Comparison of ENCODE assay signal across 17 cellular contexts in the genomic region with DNA sequence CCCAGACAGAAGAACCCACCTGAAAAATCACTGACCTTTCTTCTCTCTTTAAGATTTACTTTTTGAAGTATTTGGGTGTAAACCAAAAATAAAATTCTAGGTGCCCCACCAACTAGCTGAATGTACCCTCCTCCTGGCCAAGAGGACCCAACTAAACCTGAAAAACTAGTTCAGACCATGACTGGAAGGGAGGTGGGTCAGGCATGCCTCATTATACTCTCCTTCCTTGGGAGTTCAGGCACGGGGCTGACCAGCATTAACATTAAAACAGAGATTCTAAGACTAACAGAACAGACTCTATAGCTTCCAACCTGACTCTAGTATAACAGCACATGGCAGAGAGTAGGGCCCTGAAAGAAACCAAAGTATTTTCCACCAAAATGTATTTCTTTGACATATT.
DNase-seq lines count a peak whose midpoint lies in the region; ATAC-seq, FAIRE-seq and TF ChIP-seq lines count a peak whose summit lies in the region.
"Had no signal": no experiment of that assay in that cellular context is flagged by ENCODE, and none has a peak within 500 bp of the region (broad histone marks: within the 10 kb centered on the region; RNA-seq: fewer than 3 reads in every experiment).

No MANE protein-coding gene starts in this region.

- H3K9me3 ChIP-seq in H9 (ENCODE audit: control insufficient read depth, low read depth, low read length), result no peaks in the 10 kb centered on the region
- peaks cover 50% of the 10 kb centered on the region for H3K9me3 ChIP-seq in KOPT-K1 (ENCODE audit: insufficient read depth, low read length, poor library complexity, severe bottlenecking)
- no peaks in the 10 kb centered on the region for H3K9me3 ChIP-seq in H1 (ENCODE audit: insufficient read depth in 2 of 2, low read depth in 1 of 2, low read length in 1 of 2)
- H3K9me3 ChIP-seq in trophoblast cell (ENCODE audit: insufficient read depth, low read depth, low read length), result no peaks in the 10 kb centered on the region
- H3K9me3 ChIP-seq: BE2C had no signal

- no peak for TF ChIP-seq EP300 in H1 (IDR thresholded peaks at IDR 0.05; ENCODE audit: borderline replicate concordance in 1 of 2, low read depth in 2 of 2, low read length in 2 of 2)

- H3K18ac ChIP-seq in H9 (ENCODE audit: insufficient read length, low read depth, low read length) (no peak overlapping the region), H1 (ENCODE audit: extremely low read depth, low read length) (no peak overlapping the region), trophoblast cell (ENCODE audit: low read length) (no peak overlapping the region)

- CTCF ChIA-PET in H1 (lab: Charles Lee; ENCODE audit: partially characterized antibody), result interaction anchor here (0.6 kb wide), 1 partner anchor 169 kb away, joined by 3 read pairs; no protein-coding TSS in a partner anchor

- FAIRE-seq in H1 (lab: Jason Lieb, UNC), result no peak
- no peak for FAIRE-seq in GM19239 (lab: Jason Lieb, UNC)
- FAIRE-seq: A549, H54 had no signal

- no CpG with 5 or more reads among the region's 1 CpG for WGBS in H9 (ENCODE audit: extremely low coverage, insufficient read length, low lambda C conversion rate)
- 50% methylated on average over 1 of the region's 1 CpG; no CpG with 5 or more reads in 1 of the 2 experiments for WGBS in H1 (ENCODE audit: extremely low coverage in 1 of 2, insufficient coverage in 1 of 2, insufficient read length in 1 of 2, insufficient replicate concordance in 2 of 2, low coverage in 1 of 2, low lambda C conversion rate in 2 of 2, missing lambda C conversion rate in 1 of 2), 2 experiments
- no CpG with 5 or more reads among the region's 1 CpG for WGBS in trophoblast cell (ENCODE audit: extremely low coverage, insufficient coverage, insufficient read length)

- H2BK120ac ChIP-seq in H9 (ENCODE audit: low read depth, low read length, poor library complexity, severe bottlenecking) (no peak overlapping the region), H1 (replicated peaks; ENCODE audit: low read depth, low read length) (no peak overlapping the region), trophoblast cell (ENCODE audit: insufficient read depth, low read length, poor library complexity) (no peak overlapping the region)

- H3K23me2 ChIP-seq in H9 (ENCODE audit: insufficient read length, low read depth, low read length, poor library complexity, severe bottlenecking), result no peaks in the 10 kb centered on the region
- no peaks in the 10 kb centered on the region for H3K23me2 ChIP-seq in H1 (ENCODE audit: low read depth, low read length)

- H3K9me3 Mint-ChIP-seq in H9, result no peaks in the 10 kb centered on the region; a peak in 1 of 5 replicates

- no peak overlapping the region for H2AK5ac ChIP-seq in H9 (ENCODE audit: insufficient read length, low read length)
- H2AK5ac ChIP-seq in H1 (ENCODE audit: low read depth, low read length), result no peak overlapping the region
- H2AK5ac ChIP-seq in trophoblast cell (ENCODE audit: low read length), result no peak overlapping the region

- no peak for ATAC-seq in HG03097 (IDR thresholded peaks at IDR 0.05; ENCODE audit: low FRiP score, unreplicated experiment)
- ATAC-seq: A549 had no signal

- H4K5ac ChIP-seq in H9 (ENCODE audit: insufficient read length, low read depth, low read length), result no peak overlapping the region
- no peak overlapping the region for H4K5ac ChIP-seq in H1 (ENCODE audit: insufficient read length, low read depth, low read length)

- H4K91ac ChIP-seq in H9 (ENCODE audit: insufficient read length, low read depth, low read length), result no peak overlapping the region
- no peak overlapping the region for H4K91ac ChIP-seq in H1 (replicated peaks; ENCODE audit: insufficient read length, low read length)
- no peak overlapping the region for H4K91ac ChIP-seq in trophoblast cell (ENCODE audit: low read depth, low read length)

- no peak overlapping the region for H2BK12ac ChIP-seq in H9 (ENCODE audit: insufficient read length, low read depth, low read length)
- H2BK12ac ChIP-seq in H1 (ENCODE audit: low read depth, low read length), result no peak overlapping the region
- H2BK12ac ChIP-seq in trophoblast cell (ENCODE audit: low read length), result no peak overlapping the region

- H3K4me1 ChIP-seq in H9 (ENCODE audit: insufficient read depth, low read length) (no peaks in the 10 kb centered on the region), H1 (replicated peaks in 1 of 4; ENCODE audit: control insufficient read depth in 3 of 4, insufficient read depth in 4 of 4, low read length in 3 of 4) (0 out of 7 replicates have a peak, but pooled peaks cover 0 to 3% (median 0%) of the 10 kb centered on the region in 4 experiments), trophoblast cell (ENCODE audit: control insufficient read depth in 1 of 2, insufficient read depth in 2 of 2, low read length in 2 of 2) (peaks cover 0 to 5% of the 10 kb centered on the region in 2 experiments)
- H3K4me1 ChIP-seq: A549, BE2C had no signal

- peak overlapping the region; percentile 49 to 74 (median 56); a peak in 5 of 7 replicates for H3K27ac Mint-ChIP-seq in H9
- H3K27ac Mint-ChIP-seq: CD4-positive, alpha-beta memory T cell had no signal

- POLR2A ChIA-PET in H1 (lab: Charles Lee; ENCODE audit: partially characterized antibody), result interaction anchor here (1.0 kb wide), 1 partner anchor 19 kb away, joined by 3 read pairs; no protein-coding TSS in a partner anchor

- H4K8ac ChIP-seq in H9 (replicated peaks; ENCODE audit: insufficient read length, low read depth, low read length), result no peak overlapping the region
- H4K8ac ChIP-seq in H1 (ENCODE audit: extremely low read depth, insufficient read depth, low read length), result no peak overlapping the region
- no peak overlapping the region for H4K8ac ChIP-seq in trophoblast cell (ENCODE audit: low read depth, low read length)

- H2AFZ ChIP-seq in H9 (ENCODE audit: low read length) (no peak overlapping the region), H1 (ENCODE audit: low read length) (no peak overlapping the region), trophoblast cell (ENCODE audit: insufficient read depth, low read length, poor library complexity) (no peak overlapping the region)

- H4K20me1 ChIP-seq in H9 (ENCODE audit: control insufficient read depth, insufficient read depth, insufficient read length) (no peaks in the 10 kb centered on the region), H1 (replicated peaks in 1 of 2; ENCODE audit: control insufficient read depth in 1 of 2, insufficient read depth in 2 of 2, low read length in 2 of 2) (no peaks in the 10 kb centered on the region)

- TF ChIP-seq CTCF in H9 (conservative IDR thresholded peaks at IDR 0.05), result no peak
- TF ChIP-seq CTCF in H1 (IDR thresholded peaks at IDR 0.05; ENCODE audit: control extremely low read depth in 1 of 3, insufficient read depth in 1 of 3, low read depth in 1 of 3, low read length in 3 of 3), result no peak

- H3K9ac ChIP-seq in H9 (ENCODE audit: extremely low read depth, insufficient read length, low read length) (no peak overlapping the region), H1 (replicated peaks in 1 of 4; ENCODE audit: extremely low read depth in 1 of 4, low read depth in 3 of 4, low read length in 3 of 4) (no peak overlapping the region), trophoblast cell (ENCODE audit: low read length) (no peak overlapping the region)

- H3K4me3 Mint-ChIP-seq in H9, result no peak overlapping the region
- H3K4me3 Mint-ChIP-seq: CD4-positive, alpha-beta memory T cell had no signal

- peaks cover 0 to 8% (median 1%) of the 10 kb centered on the region in 3 experiments; a peak in 5 of 7 replicates for H3K36me3 Mint-ChIP-seq in H9 (ENCODE audit: insufficient read depth in 1 of 3, low read depth in 3 of 3)

- H3K14ac ChIP-seq in H9 (ENCODE audit: insufficient read depth, low read length) (no peak overlapping the region), H1 (ENCODE audit: insufficient read length) (no peak overlapping the region), trophoblast cell (ENCODE audit: low read length) (no peak overlapping the region)

- H3K4me3 ChIP-seq in H1 (ENCODE audit: extremely low read depth in 1 of 4, insufficient read depth in 2 of 4, low read depth in 3 of 4, low read length in 4 of 4) (no peak overlapping the region), trophoblast cell (ENCODE audit: low read depth, low read length) (no peak overlapping the region)
- H3K4me3 ChIP-seq: A549 had no signal

- H3K27me3 ChIP-seq in H9 (ENCODE audit: insufficient read depth, low read length) (no peaks in the 10 kb centered on the region), H1 (replicated peaks in 1 of 4; ENCODE audit: control insufficient read depth in 3 of 4, extremely low read depth in 1 of 4, insufficient read depth in 3 of 4, low read length in 3 of 4) (no peaks in the 10 kb centered on the region), trophoblast cell (ENCODE audit: insufficient read depth, low read length) (no peaks in the 10 kb centered on the region)
- H3K27me3 ChIP-seq: BE2C had no signal

- H2BK15ac ChIP-seq in H9 (ENCODE audit: low read depth, low read length), result no peak overlapping the region
- no peak overlapping the region for H2BK15ac ChIP-seq in H1 (ENCODE audit: low read length)

- H2BK20ac ChIP-seq in H9 (ENCODE audit: low read depth, low read length, poor library complexity, severe bottlenecking) (no peak overlapping the region), H1 (ENCODE audit: low read length) (no peak overlapping the region)

- TF ChIP-seq POLR2A in H1 (IDR thresholded peaks at IDR 0.05; ENCODE audit: control extremely low read depth in 1 of 2, low read depth in 2 of 2, low read length in 2 of 2), result no peak

- H2BK5ac ChIP-seq in H9 (ENCODE audit: insufficient read length, low read length) (no peak overlapping the region), H1 (ENCODE audit: low read depth, low read length) (no peak overlapping the region), trophoblast cell (ENCODE audit: low read depth, low read length, poor library complexity) (no peak overlapping the region)

- H3K4me2 ChIP-seq in H9 (ENCODE audit: insufficient read depth, insufficient read length, low read length) (no peak overlapping the region), H1 (ENCODE audit: insufficient read depth in 1 of 2, low read depth in 2 of 2, low read length in 2 of 2) (peak overlapping the region in 1 of 2 experiments; percentile 27; a peak in 1 of 4 replicates), trophoblast cell (ENCODE audit: low read length) (no peak overlapping the region)
- H3K4me2 ChIP-seq: A549 had no signal

- H3K79me2 ChIP-seq in H9 (ENCODE audit: insufficient read depth, low read length), result no peaks in the 10 kb centered on the region
- H3K79me2 ChIP-seq in H1 (ENCODE audit: control insufficient read depth in 1 of 2, insufficient read depth in 2 of 2, low read length in 2 of 2), result peaks cover 0 to 3% of the 10 kb centered on the region in 2 experiments; a peak in 1 of 4 replicates
- no peaks in the 10 kb centered on the region for H3K79me2 ChIP-seq in trophoblast cell (ENCODE audit: control insufficient read depth, insufficient read depth, low read length, poor library complexity)

- no peak for TF ChIP-seq RAD21 in H1 (IDR thresholded peaks at IDR 0.05 in 1 of 2, conservative IDR thresholded peaks at IDR 0.05 in 1 of 2; ENCODE audit: low read depth in 2 of 2, low read length in 2 of 2)

- no peak for DNase-seq in H9
- DNase-seq in H1 (ENCODE audit: low read depth in 1 of 2, low spot score in 2 of 2), result no peak
- peak; percentile 30 to 47 for DNase-seq in trophoblast cell
- DNase-seq in GM19239 (ENCODE audit: insufficient read length, low spot score), result no peak
- no peak for DNase-seq in NCI-H345 (lab: John Stamatoyannopoulos, UW)
- DNase-seq in NCI-H1436 (lab: John Stamatoyannopoulos, UW), result no peak
- DNase-seq: BE2C; CD4-positive, alpha-beta memory T cell; DND-41; GF-D8; IMR-90; KG1 had no signal

- H3K23ac ChIP-seq in H9 (ENCODE audit: insufficient read length, low read depth, low read length), result no peak overlapping the region
- no peak overlapping the region for H3K23ac ChIP-seq in H1 (ENCODE audit: insufficient read length)
- no peak overlapping the region for H3K23ac ChIP-seq in trophoblast cell (ENCODE audit: low read length)

- no peak overlapping the region for H3K27ac ChIP-seq in H9 (ENCODE audit: insufficient read length, low read depth, low read length)
- peak overlapping the region; percentile 19 for H3K27ac ChIP-seq in KOPT-K1 (ENCODE audit: low read depth, low read length, poor library complexity, severe bottlenecking)
- H3K27ac ChIP-seq in H1 (ENCODE audit: low read depth, low read length), result no peak overlapping the region
- no peak overlapping the region for H3K27ac ChIP-seq in trophoblast cell (ENCODE audit: low read depth, low read length)
- H3K27ac ChIP-seq: A549, C4-2B had no signal

- no peak overlapping the region for H3K4ac ChIP-seq in H9 (ENCODE audit: low read depth, low read length)
- H3K4ac ChIP-seq in H1 (replicated peaks; ENCODE audit: insufficient read length, low read depth, low read length), result no peak overlapping the region
- no peak overlapping the region for H3K4ac ChIP-seq in trophoblast cell (ENCODE audit: low read depth, low read length)

- H3K36me3 ChIP-seq in KOPT-K1 (ENCODE audit: insufficient read depth, low read length), result peaks cover 31% of the 10 kb centered on the region
- no peaks in the 10 kb centered on the region for H3K36me3 ChIP-seq in H1 (ENCODE audit: control insufficient read depth in 2 of 4, insufficient read depth in 4 of 4, low read length in 3 of 4)
- peaks cover 0 to 2% of the 10 kb centered on the region in 2 experiments for H3K36me3 ChIP-seq in trophoblast cell (ENCODE audit: control insufficient read depth in 1 of 2, insufficient read depth in 2 of 2, low read length in 2 of 2)
- H3K36me3 ChIP-seq: BE2C had no signal

- H3T11ph ChIP-seq in H9 (ENCODE audit: low read length), result no peak overlapping the region

- H4K12ac ChIP-seq in trophoblast cell (ENCODE audit: low read depth, low read length), result no peak overlapping the region

- no peaks in the 10 kb centered on the region for H3K27me3 Mint-ChIP-seq in H9 (ENCODE audit: low read depth)
- H3K27me3 Mint-ChIP-seq: CD4-positive, alpha-beta memory T cell had no signal

- H3K56ac ChIP-seq in H9 (ENCODE audit: insufficient read length, low read depth, low read length), result no peak overlapping the region
- H3K56ac ChIP-seq in H1 (replicated peaks; ENCODE audit: insufficient read length, low read depth, low read length), result no peak overlapping the region

- peaks cover 17 to 20% of the 10 kb centered on the region in 2 experiments for H3K4me1 Mint-ChIP-seq in H9

- H3K79me1 ChIP-seq in H9 (ENCODE audit: insufficient read depth, low read depth, low read length, poor library complexity, severe bottlenecking), result no peaks in the 10 kb centered on the region
- no peaks in the 10 kb centered on the region for H3K79me1 ChIP-seq in H1 (ENCODE audit: low read depth, low read length)
- no peaks in the 10 kb centered on the region for H3K79me1 ChIP-seq in trophoblast cell (ENCODE audit: low read length)

Comparison
In these comparisons a context has a peak if more than half of its experiments do, and no peak if none do; other contexts are left out.
1. DNase-seq: peak in trophoblast cell (2 of 2); none in H9 (single experiment), H1 (0 of 2), GM19239 (single experiment), NCI-H345 (single experiment) and NCI-H1436 (single experiment).